8 cellular contexts compared by ENCODE assay signal in genomic region chr7:130205084-130205947, GRCh38. TPM values are rescaled to one million over a fixed set of nuclear protein-coding genes. Genes with fewer than 3 reads are reported as not detected.
DNase-seq lines count a peak whose midpoint lies in the region; ATAC-seq, FAIRE-seq and TF ChIP-seq lines count a peak whose summit lies in the region.

TSS of gene TMEM209 (minus strand) at chr7:130205406. CDS start at chr7:130205375, 31 bp downstream.

- no peaks in the 10 kb centered on the region for H3K4me1 ChIP-seq in trophoblast cell (ENCODE audit: control insufficient read depth in 1 of 2, insufficient read depth in 2 of 2, low read length in 2 of 2)

- H3K18ac ChIP-seq in trophoblast cell (ENCODE audit: low read length): peak within 1 kb of the TSS; percentile 98

- peak within 1 kb of the TSS; percentile 100 for H2AFZ ChIP-seq in trophoblast cell (ENCODE audit: insufficient read depth, low read length, poor library complexity)

- H2BK12ac ChIP-seq in trophoblast cell (ENCODE audit: low read length): peak within 1 kb of the TSS; percentile 8

- peak within 1 kb of the TSS; percentile 99 for H2BK5ac ChIP-seq in trophoblast cell (ENCODE audit: low read depth, low read length, poor library complexity)

- H4K12ac ChIP-seq in trophoblast cell (ENCODE audit: low read depth, low read length): peak within 1 kb of the TSS; percentile 100

- H3K4ac ChIP-seq in trophoblast cell (ENCODE audit: low read depth, low read length): peak within 1 kb of the TSS; percentile 98

- peak within 1 kb of the TSS; percentile 97 to 99 (median 99) for H3K4me3 Mint-ChIP-seq in T-cell
- H3K4me3 Mint-ChIP-seq in type B pancreatic cell: peak within 1 kb of the TSS; percentile 99

- H3K9me3 Mint-ChIP-seq in T-cell: no peaks in the 10 kb centered on the region
- H3K9me3 Mint-ChIP-seq in type B pancreatic cell: no peaks in the 10 kb centered on the region

- H3K27me3 Mint-ChIP-seq in T-cell (peaks cover 0 to 5% of the 10 kb centered on the region in 2 donors), type B pancreatic cell (no peaks in the 10 kb centered on the region)

- no peak for TF ChIP-seq CTCF in type B pancreatic cell (conservative IDR thresholded peaks at IDR 0.05)

- H3K14ac ChIP-seq in trophoblast cell (ENCODE audit: low read length): peak within 1 kb of the TSS; percentile 99

- H4K91ac ChIP-seq in trophoblast cell (ENCODE audit: low read depth, low read length): peak within 1 kb of the TSS; percentile 93

- DNase-seq in GM12891 (ENCODE audit: insufficient read length, low spot score) (peak; percentile 90), NCI-H1436 treated with DMSO at 0.1 percent for 48 hours (lab: John Stamatoyannopoulos, UW) (peak; percentile 82), T-cell (peak; percentile 79 to 94 (median 90)), cardiac septum (ENCODE audit: low spot score) (peak; percentile 96), trophoblast cell (peak; percentile 96 to 100), type B pancreatic cell (ENCODE audit: extremely low spot score, unreplicated experiment) (peak; percentile 97)

- peak within 1 kb of the TSS; percentile 100 for H4K8ac ChIP-seq in trophoblast cell (ENCODE audit: low read depth, low read length)

- H3K4me2 ChIP-seq in trophoblast cell (ENCODE audit: low read length): peak within 1 kb of the TSS; percentile 91

- H3K23ac ChIP-seq in trophoblast cell (ENCODE audit: low read length): peak within 1 kb of the TSS; percentile 54

- H2BK120ac ChIP-seq in trophoblast cell (ENCODE audit: insufficient read depth, low read length, poor library complexity): peak within 1 kb of the TSS; percentile 88

- peaks cover 27 to 32% (median 31%) of the 10 kb centered on the region in 3 donors for H3K4me1 Mint-ChIP-seq in T-cell
- peaks cover 37% of the 10 kb centered on the region for H3K4me1 Mint-ChIP-seq in type B pancreatic cell (ENCODE audit: unreplicated experiment)

- H2AK5ac ChIP-seq in trophoblast cell (ENCODE audit: low read length): peak within 1 kb of the TSS; percentile 71

- H3K27ac ChIP-seq in adipose tissue (ENCODE audit: low read depth, low read length) (peak within 1 kb of the TSS; percentile 41), trophoblast cell (ENCODE audit: low read depth, low read length) (peak within 1 kb of the TSS; percentile 98)

- peak within 1 kb of the TSS; percentile 96 for H3K9ac ChIP-seq in trophoblast cell (ENCODE audit: low read length)

- H3K4me3 ChIP-seq in trophoblast cell (ENCODE audit: low read depth, low read length): peak within 1 kb of the TSS; percentile 82

- peak; percentile 97 for TF ChIP-seq POLR2A in GM12891 (IDR thresholded peaks at IDR 0.05; ENCODE audit: low read depth, low read length)

- intact Hi-C loops in cardiac septum (cut with DNase I): loop anchor here (10.0 kb wide), 1 partner anchor 121 kb away; no protein-coding TSS in a partner anchor

- CTCF ChIA-PET in T-cell (lab: Charles Lee): interaction anchor here (0.8 to 2.3 kb wide), 4 partner anchors 133 to 1107 kb away, joined by 3 to 8 read pairs (median 6); partner anchors contain the start of gene KLHDC10 (in 1 of the 2)

- H3K79me2 ChIP-seq in trophoblast cell (ENCODE audit: control insufficient read depth, insufficient read depth, low read length, poor library complexity): peaks cover 5% of the 10 kb centered on the region

- ATAC-seq in HG02840 (IDR thresholded peaks at IDR 0.05; ENCODE audit: low FRiP score, unreplicated experiment) (peak; percentile 94), T-cell (replicated peaks in 1 of 4) (peak; percentile 96 to 98 (median 97))

- H3K36me3 Mint-ChIP-seq in T-cell (peaks cover 19% of the 10 kb centered on the region), type B pancreatic cell (peaks cover 28% of the 10 kb centered on the region)

- H3K36me3 ChIP-seq in trophoblast cell (ENCODE audit: control insufficient read depth in 1 of 2, insufficient read depth in 2 of 2, low read length in 2 of 2): peaks cover 5% of the 10 kb centered on the region in 2 experiments

- WGBS in adipose tissue, 3 donors: 7 to 9% (median 8%) methylated on average over 44 of the region's 44 CpGs
- WGBS in trophoblast cell (ENCODE audit: extremely low coverage, insufficient coverage, insufficient read length): no CpG with 5 or more reads among the region's 44 CpGs

- POLR2A ChIA-PET in T-cell (lab: Charles Lee): no interaction called here

- H3K79me1 ChIP-seq in trophoblast cell (ENCODE audit: low read length): peaks cover 6% of the 10 kb centered on the region

- no peaks in the 10 kb centered on the region for H3K27me3 ChIP-seq in trophoblast cell (ENCODE audit: insufficient read depth, low read length)

- H3K9me3 ChIP-seq in trophoblast cell (ENCODE audit: insufficient read depth, low read depth, low read length): no peaks in the 10 kb centered on the region

- peak within 1 kb of the TSS; percentile 98 for H3K27ac Mint-ChIP-seq in T-cell
- peak within 1 kb of the TSS; percentile 99 for H3K27ac Mint-ChIP-seq in type B pancreatic cell

- FAIRE-seq in GM12891 (lab: Jason Lieb, UNC): peak; percentile 95

TF ChIP-seq in GM12891, 5 proteins besides CTCF, POLR2A, EP300 and RAD21:
- TF ChIP-seq TAF1 (IDR thresholded peaks at IDR 0.05; ENCODE audit: low read depth, low read length): peak; percentile 85; the same call in 1 of the 2 replicates
- TF ChIP-seq SPI1 (IDR thresholded peaks at IDR 0.05; ENCODE audit: low read depth, low read length): peak; percentile 20; the same call in 1 of the 2 replicates
- peak; percentile 79; the same call in 1 of the 2 replicates for TF ChIP-seq POU2F2 (IDR thresholded peaks at IDR 0.05; ENCODE audit: low read depth, low read length)
- peak; percentile 11 for TF ChIP-seq PAX5 (IDR thresholded peaks at IDR 0.05; ENCODE audit: insufficient read depth, low read length, severe bottlenecking)
- TF ChIP-seq POLR2AphosphoS5 (IDR thresholded peaks at IDR 0.05; ENCODE audit: low read depth, low read length): peak; percentile 97

RNA-seq across cellular contexts. Expression of gene TMEM209, which starts in this region (rescaled TPM):
- polyA plus RNA-seq in GM12891 (2012; ENCODE audit: low read depth, missing spikeins): 11.1 TPM
- total RNA-seq in T-cell (10 to 100 TPM; 21.4 to 31.0 (median 25.5) TPM), cardiac septum (8.5 TPM), type B pancreatic cell (ENCODE audit: low replicate concordance) (25.1 and 36.1 TPM in 2 replicates)
- 1 to 10 TPM; 3.9 to 7.6 (median 6.0) TPM for polyA plus RNA-seq in adipose tissue
- 25.7 and 27.6 TPM in 2 replicates for polyA plus RNA-seq in trophoblast cell (2013)

Comparison
In these comparisons a context has a peak if more than half of its experiments do, and no peak if none do; other contexts are left out.
1. Peak in every context shown above with its lines: DNase-seq, ATAC-seq, H3K4me3 ChIP-seq and H3K27ac ChIP-seq.